ENCODE assay signal across 9 cellular contexts in genomic region chr10:24415455-24416169, GRCh38.
DNase-seq lines count a peak whose midpoint lies in the region; ATAC-seq and TF ChIP-seq lines count a peak whose summit lies in the region.
"Had no signal": no experiment of that assay in that cellular context is flagged by ENCODE, and none has a peak within 500 bp of the region (broad histone marks: within the 10 kb centered on the region; RNA-seq: fewer than 3 reads in every experiment).

No MANE protein-coding gene starts in this region.

- H3K36me3 ChIP-seq in mucosa of descending colon (ENCODE audit: low read depth): no peaks in the 10 kb centered on the region
- H3K36me3 ChIP-seq in tibial artery: no peaks in the 10 kb centered on the region
- H3K36me3 ChIP-seq in effector memory CD4-positive, alpha-beta T cell (ENCODE audit: control insufficient read depth, insufficient read depth, low read length): no peaks in the 10 kb centered on the region

- ATAC-seq in mucosa of descending colon (peak; percentile 85), GM21825 (IDR thresholded peaks at IDR 0.05; ENCODE audit: unreplicated experiment) (no peak)

- no peaks in the 10 kb centered on the region for H3K27me3 ChIP-seq in tibial artery
- no peaks in the 10 kb centered on the region for H3K27me3 ChIP-seq in effector memory CD4-positive, alpha-beta T cell (replicated peaks; ENCODE audit: control insufficient read depth, insufficient read depth, low read length, poor library complexity, severe bottlenecking)

- no peak overlapping the region for H3K4me3 Mint-ChIP-seq in Calu3 (ENCODE audit: low read depth, unreplicated experiment)

- TF ChIP-seq CTCF in epithelial cell of esophagus (IDR thresholded peaks at IDR 0.05; ENCODE audit: insufficient read depth, low read depth, low read length, missing control alignments) (no peak), mucosa of descending colon (IDR thresholded peaks at IDR 0.05) (no peak), tibial artery (IDR thresholded peaks at IDR 0.05) (no peak), Calu3 (IDR thresholded peaks at IDR 0.05; ENCODE audit: unreplicated experiment) (no peak)

- H3K9me3 Mint-ChIP-seq in Calu3 (ENCODE audit: low read depth, unreplicated experiment): no peaks in the 10 kb centered on the region

- H3K27me3 Mint-ChIP-seq in Calu3 (ENCODE audit: unreplicated experiment): no peaks in the 10 kb centered on the region

- no peak overlapping the region for H3K27ac ChIP-seq in tibial artery
- H3K27ac ChIP-seq in effector memory CD4-positive, alpha-beta T cell (ENCODE audit: insufficient read depth, low read length, poor library complexity, severe bottlenecking): no peak overlapping the region

- intact Hi-C loops in mucosa of descending colon (cut with DNase I, micrococcal nuclease): no loop called here
- intact Hi-C loops in tibial artery (cut with DNase I; ENCODE audit: low total_unique reads): no loop called here
- intact Hi-C loops in Calu3 (cut with micrococcal nuclease; ENCODE audit: unreplicated experiment): no loop called here

- H3K4me1 Mint-ChIP-seq in Calu3 (ENCODE audit: low read depth, unreplicated experiment): no peaks in the 10 kb centered on the region

- DNase-seq in RPMI7951 (ENCODE audit: low read depth) (peak; percentile 61), epithelial cell of esophagus (ENCODE audit: low read depth) (peak; percentile 62), mucosa of descending colon (peak; percentile 90 to 92 (median 91)), tibial artery (peak; percentile 53 to 72), NCI-H748 treated with DMSO at 0.1 percent for 48 hours (lab: John Stamatoyannopoulos, UW) (no peak), Calu3 (no peak)
- DNase-seq in effector memory CD4-positive, alpha-beta T cell: no peak
- DNase-seq: NCI-H1930 had no signal

- H3K27ac Mint-ChIP-seq in Calu3 (ENCODE audit: unreplicated experiment): no peak overlapping the region

- peaks cover 16% of the 10 kb centered on the region for H3K4me1 ChIP-seq in mucosa of descending colon (ENCODE audit: low read depth)
- H3K4me1 ChIP-seq in tibial artery: peaks cover 0 to 5% (median 0%) of the 10 kb centered on the region in 4 donors
- H3K4me1 ChIP-seq in effector memory CD4-positive, alpha-beta T cell (ENCODE audit: control insufficient read depth, insufficient read depth, low read length, poor library complexity, severe bottlenecking): no peaks in the 10 kb centered on the region

- BruUV-seq in Calu3 (replicated peaks; lab: Mats Ljungman, UMichigan): no TSS peak

- no peaks in the 10 kb centered on the region for H3K36me3 Mint-ChIP-seq in Calu3 (ENCODE audit: insufficient read depth, unreplicated experiment)

- H3K9me3 ChIP-seq in mucosa of descending colon: no peaks in the 10 kb centered on the region
- H3K9me3 ChIP-seq in tibial artery: no peaks in the 10 kb centered on the region
- no peaks in the 10 kb centered on the region for H3K9me3 ChIP-seq in effector memory CD4-positive, alpha-beta T cell (ENCODE audit: control insufficient read depth, low read length)

- no peak overlapping the region for H3K4me3 ChIP-seq in epithelial cell of esophagus (ENCODE audit: low read length)
- no peak overlapping the region for H3K4me3 ChIP-seq in mucosa of descending colon
- H3K4me3 ChIP-seq in tibial artery: no peak overlapping the region
- no peak overlapping the region for H3K4me3 ChIP-seq in effector memory CD4-positive, alpha-beta T cell (ENCODE audit: insufficient read depth, low read depth, low read length, poor library complexity, severe bottlenecking)

- CTCF ChIA-PET in Calu3 (lab: Charles Lee): no interaction called here

Comparison
In these comparisons a context has a peak if more than half of its experiments do, and no peak if none do; other contexts are left out.
1. DNase-seq: peak in RPMI7951 (single experiment), epithelial cell of esophagus (single experiment), mucosa of descending colon (3 of 3) and tibial artery (2 of 2); none in NCI-H748 treated with DMSO at 0.1 percent for 48 hours (single experiment), effector memory CD4-positive, alpha-beta T cell (0 of 3) and Calu3 (single experiment).